In the genomic region with DNA sequence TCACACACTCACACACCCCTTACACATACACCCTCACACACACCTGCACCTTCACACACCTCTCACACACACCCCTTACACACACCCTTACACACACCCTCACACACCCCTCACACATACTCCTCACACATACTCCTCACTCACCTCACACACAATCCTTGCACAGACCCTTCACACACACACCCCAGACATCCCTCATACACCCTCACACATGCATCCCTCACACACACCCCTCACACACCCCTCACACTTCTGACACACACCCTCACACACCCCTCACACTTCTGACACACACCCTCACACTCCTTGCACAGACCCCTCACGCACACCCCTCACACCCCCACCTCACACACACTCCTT, we compare ENCODE assay signal across 19 cellular contexts. TPM values are rescaled to one million over a fixed set of nuclear protein-coding genes. Genes with fewer than 3 reads are reported as not detected.
DNase-seq lines count a peak whose midpoint lies in the region; ATAC-seq and TF ChIP-seq lines count a peak whose summit lies in the region.
"Had no signal": no experiment of that assay in that cellular context is flagged by ENCODE, and none has a peak within 500 bp of the region (broad histone marks: within the 10 kb centered on the region; RNA-seq: fewer than 3 reads in every experiment).

No MANE protein-coding gene starts in this region.

- ATAC-seq in natural killer cell treated with Interleukin-12 subunit alpha and Interleukin-12 subunit beta and Interleukin-15 and Interleukin-18, amount 100 ng/mL, for 72 hours = peak; percentile 32 to 52
- ATAC-seq in natural killer cell (no peak), HG03045 (IDR thresholded peaks at IDR 0.05; ENCODE audit: unreplicated experiment) (no peak)
- peak; percentile 39 for ATAC-seq in stimulated activated effector memory CD8-positive, alpha-beta T cell treated with anti-CD3 and anti-CD28 coated beads, Interleukin-12 subunit alpha, Interleukin-12 subunit beta, amount 100 ng/mL, for 72 hours
- ATAC-seq: HCT116 had no signal

- no peaks in the 10 kb centered on the region for H3K36me3 Mint-ChIP-seq in natural killer cell treated with Interleukin-12 subunit alpha and Interleukin-12 subunit beta and Interleukin-15 and Interleukin-18, amount 100 ng/mL, for 72 hours
- no peaks in the 10 kb centered on the region for H3K36me3 Mint-ChIP-seq in natural killer cell
- no peaks in the 10 kb centered on the region for H3K36me3 Mint-ChIP-seq in stimulated activated effector memory CD8-positive, alpha-beta T cell treated with anti-CD3 and anti-CD28 coated beads, Interleukin-12 subunit alpha, Interleukin-12 subunit beta, amount 100 ng/mL, for 72 hours
- H3K36me3 Mint-ChIP-seq: IgD-negative memory B cell had no signal

- no peak for TF ChIP-seq CTCF in natural killer cell (IDR thresholded peaks at IDR 0.05)
- no peak for TF ChIP-seq CTCF in VCaP (conservative IDR thresholded peaks at IDR 0.05)

- DNase-seq in natural killer cell treated with Interleukin-12 subunit alpha and Interleukin-12 subunit beta and Interleukin-15 and Interleukin-18, amount 100 ng/mL, for 72 hours (ENCODE audit: low spot score) = no peak
- DNase-seq in natural killer cell = no peak
- DNase-seq in stimulated activated effector memory CD8-positive, alpha-beta T cell treated with anti-CD3 and anti-CD28 coated beads, Interleukin-12 subunit alpha, Interleukin-12 subunit beta, amount 100 ng/mL, for 72 hours (ENCODE audit: low spot score in 2 of 2) = no peak
- no peak for DNase-seq in NCI-H2196 (lab: John Stamatoyannopoulos, UW; ENCODE audit: unreplicated experiment)
- no peak for DNase-seq in NCI-H69 (lab: John Stamatoyannopoulos, UW)
- DNase-seq: DND-41, GOT3, Karpas-422, MV-4-11, NCI-H1105 treated with DMSO at 0.1 percent for 48 hours, NCI-H2029 treated with DMSO at 0.1 percent for 48 hours, NCI-H345, NCI-H82, Peyer's patch had no signal

- intact Hi-C loops in natural killer cell (cut with micrococcal nuclease) = no loop called here

- H3K4me1 Mint-ChIP-seq in natural killer cell treated with Interleukin-12 subunit alpha and Interleukin-12 subunit beta and Interleukin-15 and Interleukin-18, amount 100 ng/mL, for 72 hours (ENCODE audit: low read depth in 2 of 2) = no peaks in the 10 kb centered on the region
- H3K4me1 Mint-ChIP-seq in natural killer cell = no peaks in the 10 kb centered on the region
- no peaks in the 10 kb centered on the region for H3K4me1 Mint-ChIP-seq in stimulated activated effector memory CD8-positive, alpha-beta T cell treated with anti-CD3 and anti-CD28 coated beads, Interleukin-12 subunit alpha, Interleukin-12 subunit beta, amount 100 ng/mL, for 72 hours
- H3K4me1 Mint-ChIP-seq: B cell, IgD-negative memory B cell had no signal

- peak overlapping the region; percentile 84 for H3K27ac ChIP-seq in VCaP
- H3K27ac ChIP-seq: Peyer's patch had no signal

- H3K27ac Mint-ChIP-seq in natural killer cell treated with Interleukin-12 subunit alpha and Interleukin-12 subunit beta and Interleukin-15 and Interleukin-18, amount 100 ng/mL, for 72 hours = no peak overlapping the region
- H3K27ac Mint-ChIP-seq in natural killer cell = no peak overlapping the region
- no peak overlapping the region for H3K27ac Mint-ChIP-seq in stimulated activated effector memory CD8-positive, alpha-beta T cell treated with anti-CD3 and anti-CD28 coated beads, Interleukin-12 subunit alpha, Interleukin-12 subunit beta, amount 100 ng/mL, for 72 hours
- H3K27ac Mint-ChIP-seq: B cell, IgD-negative memory B cell had no signal

- H3K27me3 Mint-ChIP-seq in natural killer cell treated with Interleukin-12 subunit alpha and Interleukin-12 subunit beta and Interleukin-15 and Interleukin-18, amount 100 ng/mL, for 72 hours = peaks cover 0 to 5% of the 10 kb centered on the region in 2 donors
- peaks cover 0 to 3% of the 10 kb centered on the region in 2 donors for H3K27me3 Mint-ChIP-seq in natural killer cell (ENCODE audit: low read depth in 2 of 2)
- H3K27me3 Mint-ChIP-seq: B cell, IgD-negative memory B cell had no signal

- no peak overlapping the region for H3K4me3 Mint-ChIP-seq in natural killer cell treated with Interleukin-12 subunit alpha and Interleukin-12 subunit beta and Interleukin-15 and Interleukin-18, amount 100 ng/mL, for 72 hours
- H3K4me3 Mint-ChIP-seq in natural killer cell = no peak overlapping the region
- no peak overlapping the region for H3K4me3 Mint-ChIP-seq in stimulated activated effector memory CD8-positive, alpha-beta T cell treated with anti-CD3 and anti-CD28 coated beads, Interleukin-12 subunit alpha, Interleukin-12 subunit beta, amount 100 ng/mL, for 72 hours
- H3K4me3 Mint-ChIP-seq: B cell, IgD-negative memory B cell had no signal

- H3K9me3 Mint-ChIP-seq in natural killer cell treated with Interleukin-12 subunit alpha and Interleukin-12 subunit beta and Interleukin-15 and Interleukin-18, amount 100 ng/mL, for 72 hours = no peaks in the 10 kb centered on the region
- no peaks in the 10 kb centered on the region for H3K9me3 Mint-ChIP-seq in natural killer cell
- no peaks in the 10 kb centered on the region for H3K9me3 Mint-ChIP-seq in stimulated activated effector memory CD8-positive, alpha-beta T cell treated with anti-CD3 and anti-CD28 coated beads, Interleukin-12 subunit alpha, Interleukin-12 subunit beta, amount 100 ng/mL, for 72 hours
- H3K9me3 Mint-ChIP-seq: IgD-negative memory B cell had no signal

RNA-seq across cellular contexts. Expression of a gene that starts 23.9 kb away (rescaled TPM):
- 1 to 10 TPM; 1.9 to 4.7 TPM for total RNA-seq in natural killer cell treated with Interleukin-12 subunit alpha and Interleukin-12 subunit beta and Interleukin-15 and Interleukin-18, amount 100 ng/mL, for 72 hours
- total RNA-seq in natural killer cell = 1 to 10 TPM; 3.4 to 4.8 (median 3.5) TPM

RNA-seq across cellular contexts. Expression of a gene that starts 24.2 kb away (rescaled TPM):
- total RNA-seq in natural killer cell treated with Interleukin-12 subunit alpha and Interleukin-12 subunit beta and Interleukin-15 and Interleukin-18, amount 100 ng/mL, for 72 hours = 10 to 100 TPM; 21.3 to 39.4 TPM
- total RNA-seq in natural killer cell = 10 to 100 TPM; 19.3 to 31.0 (median 29.5) TPM

Comparison
In these comparisons a context has a peak if more than half of its experiments do, and no peak if none do; other contexts are left out.
1. ATAC-seq: peak in natural killer cell treated with Interleukin-12 subunit alpha and Interleukin-12 subunit beta and Interleukin-15 and Interleukin-18, amount 100 ng/mL, for 72 hours (2 of 2) and stimulated activated effector memory CD8-positive, alpha-beta T cell treated with anti-CD3 and anti-CD28 coated beads, Interleukin-12 subunit alpha, Interleukin-12 subunit beta, amount 100 ng/mL, for 72 hours (single experiment); none in natural killer cell (0 of 3) and HG03045 (single experiment).